11 cellular contexts compared by ENCODE assay signal in the genomic region with DNA sequence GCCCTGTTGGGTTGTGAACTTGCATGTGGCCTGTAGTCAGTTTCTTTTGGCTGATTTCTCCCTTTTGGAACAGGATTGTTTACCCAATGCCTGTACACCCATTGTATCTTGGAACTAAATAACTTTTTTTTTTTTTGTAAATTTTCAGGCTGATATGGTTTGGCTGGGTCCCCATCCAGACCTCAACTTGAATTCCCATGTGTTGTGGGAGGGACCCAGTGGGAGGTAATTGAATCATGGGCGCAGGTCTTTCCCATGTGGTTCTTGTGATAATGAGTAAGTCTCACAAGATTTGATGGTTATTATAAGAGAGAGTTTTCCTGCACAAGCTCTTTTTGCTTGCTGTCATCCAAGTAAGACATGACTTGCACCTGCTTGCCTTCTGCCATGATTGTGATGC.
"Had no signal": no experiment of that assay in that cellular context is flagged by ENCODE, and none has a peak within 500 bp of the region (broad histone marks: within the 10 kb centered on the region; RNA-seq: fewer than 3 reads in every experiment).

No MANE protein-coding gene starts in this region.

- H3K36me3 ChIP-seq: HAP-1 had no signal

- DNase-seq: GM23248, GOT3, H7, H9, HCEC 1CT, HFFc6 had no signal

- H2AFZ ChIP-seq: GM23248, GM23338 had no signal

- H3K27ac Mint-ChIP-seq: GM23338, H9, HFFc6 had no signal

- H3K4me2 ChIP-seq: GM23338 had no signal

- H3K4me1 ChIP-seq: HAP-1 had no signal

- H3K4me3 Mint-ChIP-seq: GM23338, H9, HFFc6 had no signal

- H3K27ac ChIP-seq: GM23248 had no signal

- ATAC-seq: GM23338, HCT116 had no signal

- H3K4me1 Mint-ChIP-seq: GM23338, H9 had no signal

- FAIRE-seq: H1, H54 had no signal

- H3K9ac ChIP-seq: GM23248 had no signal

- H3K4me3 ChIP-seq: GM23248, GM23338, HAP-1 had no signal

- H3K9me3 ChIP-seq: HAP-1 had no signal
